In the genomic region with DNA sequence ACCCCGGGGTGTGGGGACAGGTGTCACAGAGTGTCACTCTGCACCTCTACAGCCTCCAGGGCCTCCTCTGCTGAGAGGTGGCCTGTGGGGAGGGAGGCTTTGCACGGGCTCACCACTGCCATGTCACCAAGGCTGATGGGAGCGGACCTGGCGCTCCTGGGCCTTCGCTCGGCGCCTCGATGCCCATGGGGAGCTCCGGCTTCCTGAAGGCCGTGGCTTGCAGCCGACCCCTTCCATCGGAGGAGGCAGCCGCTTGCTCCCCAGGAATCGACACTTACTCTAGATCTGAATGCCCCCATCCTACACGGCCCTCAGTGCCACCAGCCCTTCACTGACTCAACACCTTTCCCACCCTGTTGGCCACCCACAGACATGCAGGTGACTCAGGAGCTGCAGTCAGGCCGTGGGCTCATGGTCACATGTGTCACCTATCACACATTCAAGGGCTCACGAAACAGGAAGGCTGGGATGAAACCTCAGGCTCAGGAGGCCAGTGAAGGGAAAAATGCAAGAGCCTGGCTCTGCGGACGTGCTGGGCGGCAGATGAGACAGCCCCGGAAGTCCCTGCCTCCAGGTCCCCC, we compare ENCODE assay signal across 25 cellular contexts. TPM values are rescaled to one million over a fixed set of nuclear protein-coding genes. Genes with fewer than 3 reads are reported as not detected.
A peak's percentile ranks its signal among the peaks of the same experiment; 100 is the strongest.
DNase-seq lines count a peak whose midpoint lies in the region; ATAC-seq, FAIRE-seq and TF ChIP-seq lines count a peak whose summit lies in the region.
"Had no signal": no experiment of that assay in that cellular context is flagged by ENCODE, and none has a peak within 500 bp of the region (broad histone marks: within the 10 kb centered on the region; RNA-seq: fewer than 3 reads in every experiment).

No MANE protein-coding gene starts in this region.

- H3K9me3 ChIP-seq in HepG2 (ENCODE audit: low read length) (no peaks in the 10 kb centered on the region), right lobe of liver (no peaks in the 10 kb centered on the region), PC-3 (ENCODE audit: low read length) (no peaks in the 10 kb centered on the region), PC-9 (ENCODE audit: insufficient read depth, low read depth) (no peaks in the 10 kb centered on the region)
- H3K9me3 ChIP-seq: SK-N-SH had no signal

- intact Hi-C loops in HepG2 (cut with micrococcal nuclease; ENCODE audit: unreplicated experiment) (no loop called here), right lobe of liver (cut with DNase I) (no loop called here), PC-3 (cut with micrococcal nuclease) (no loop called here), left cardiac atrium (cut with DNase I) (no loop called here), PC-9 (cut with micrococcal nuclease; ENCODE audit: unreplicated experiment) (no loop called here)

- no peak for TF ChIP-seq RAD21 in HepG2 (CRISPR knock-in tag; IDR thresholded peaks at IDR 0.05)

- H3K36me3 ChIP-seq in HepG2 (replicated peaks in 1 of 2; ENCODE audit: control insufficient read depth in 1 of 2, insufficient read depth in 2 of 2, low read length in 2 of 2), result peaks cover 3 to 17% of the 10 kb centered on the region in 2 experiments; a peak in 4 of 5 replicates
- H3K36me3 ChIP-seq in right lobe of liver, result no peaks in the 10 kb centered on the region
- H3K36me3 ChIP-seq in PC-3 (ENCODE audit: low read depth, low read length), result no peaks in the 10 kb centered on the region
- no peaks in the 10 kb centered on the region for H3K36me3 ChIP-seq in H7 (replicated peaks; ENCODE audit: control insufficient read depth, insufficient read depth, low read length)
- no peaks in the 10 kb centered on the region for H3K36me3 ChIP-seq in PC-9 (ENCODE audit: low read depth)

- H3K79me2 ChIP-seq in HepG2 (ENCODE audit: insufficient read depth, low read length), result peaks cover 3% of the 10 kb centered on the region
- H3K79me2 ChIP-seq in PC-3 (ENCODE audit: low read length), result no peaks in the 10 kb centered on the region
- peaks cover 9% of the 10 kb centered on the region; the same call in 1 of the 2 replicates for H3K79me2 ChIP-seq in PC-9 (ENCODE audit: low read depth)

- H3K4me2 ChIP-seq in HepG2 (ENCODE audit: low read depth, low read length) (no peak overlapping the region), PC-3 (ENCODE audit: low read length) (no peak overlapping the region), PC-9 (no peak overlapping the region)
- H3K4me2 ChIP-seq: GM23338, SK-N-SH had no signal

- ATAC-seq in HepG2 (peak; percentile 2; the same call in 1 of the 3 replicates), right lobe of liver (no peak), PC-3 (no peak), left cardiac atrium (no peak)
- ATAC-seq in stimulated activated effector memory CD8-positive, alpha-beta T cell treated with anti-CD3 and anti-CD28 coated beads, Interleukin-12 subunit alpha, Interleukin-12 subunit beta, amount 100 ng/mL, for 72 hours, result peak; percentile 51
- ATAC-seq: CD8-positive, alpha-beta T cell; GM23338; HCT116 had no signal

- H3K4me1 Mint-ChIP-seq in stimulated activated effector memory CD8-positive, alpha-beta T cell treated with anti-CD3 and anti-CD28 coated beads, Interleukin-12 subunit alpha, Interleukin-12 subunit beta, amount 100 ng/mL, for 72 hours, result peaks cover 7% of the 10 kb centered on the region

- no peak overlapping the region for H3K4me3 Mint-ChIP-seq in stimulated activated effector memory CD8-positive, alpha-beta T cell treated with anti-CD3 and anti-CD28 coated beads, Interleukin-12 subunit alpha, Interleukin-12 subunit beta, amount 100 ng/mL, for 72 hours
- H3K4me3 Mint-ChIP-seq: CD8-positive, alpha-beta T cell; GM23338 had no signal

- POLR2A ChIA-PET in HepG2 (lab: Yijun Ruan, JAX) (interaction anchor here (1.0 to 4.6 kb wide), 2 partner anchors 11 to 102 kb away, joined by 3 to 32 read pairs; partner anchors contain the start of gene LGALS3BP), PC-3 (lab: Charles Lee; ENCODE audit: unreplicated experiment) (no interaction called here), PC-9 (lab: Charles Lee; ENCODE audit: unreplicated experiment) (no interaction called here)

- no TSS peak for BruUV-seq in HepG2 (replicated peaks; lab: Mats Ljungman, UMichigan)
- BruUV-seq in PC-3 (replicated peaks; lab: Mats Ljungman, UMichigan), result no TSS peak
- no TSS peak for BruUV-seq in PC-9 (replicated peaks; lab: Mats Ljungman, UMichigan)

- FAIRE-seq in HepG2 (lab: Jason Lieb, UNC), result no peak

- WGBS in HepG2 (ENCODE audit: low lambda C conversion rate), result 93% methylated on average over 15 of the region's 21 CpGs
- 90% methylated on average over 5 of the region's 21 CpGs for WGBS in right lobe of liver (ENCODE audit: insufficient coverage, low coverage, low lambda C conversion rate, missing lambda C conversion rate)

- in situ Hi-C loops in HepG2 (cut with HindIII; ENCODE audit: extremely low pct_ligation_motif_present, low pct_unique_long_range_greater_than_20kb), result no loop called here

- no peaks in the 10 kb centered on the region for H3K36me3 Mint-ChIP-seq in stimulated activated effector memory CD8-positive, alpha-beta T cell treated with anti-CD3 and anti-CD28 coated beads, Interleukin-12 subunit alpha, Interleukin-12 subunit beta, amount 100 ng/mL, for 72 hours

- H4K20me1 ChIP-seq in HepG2 (ENCODE audit: insufficient read depth, low read length) (peaks cover 5% of the 10 kb centered on the region; the same call in 1 of the 2 replicates), PC-3 (ENCODE audit: low read length) (no peaks in the 10 kb centered on the region), PC-9 (ENCODE audit: insufficient read depth) (no peaks in the 10 kb centered on the region; the same call in 1 of the 2 replicates)

- DNase-seq in HepG2 (ENCODE audit: low spot score) (no peak), right lobe of liver (no peak), PC-3 (peak; percentile 28), islet precursor cell (peak; percentile 68), H7 (no peak), left cardiac atrium (no peak), PC-9 (no peak)
- no peak for DNase-seq in stimulated activated effector memory CD8-positive, alpha-beta T cell treated with anti-CD3 and anti-CD28 coated beads, Interleukin-12 subunit alpha, Interleukin-12 subunit beta, amount 100 ng/mL, for 72 hours (ENCODE audit: low spot score in 2 of 2)
- DNase-seq: ACHN; C1 segment of cervical spinal cord; CD8-positive, alpha-beta T cell; EL; Karpas-422; NCI-H1694; NCI-H2081 treated with DMSO at 0.1 percent for 48 hours; NCI-H2171 treated with DMSO at 0.1 percent for 48 hours; NCI-H524 treated with DMSO at 0.1 percent for 48 hours; NCI-H82; OCI-M1; RPMI8226; SHP77 treated with DMSO at 0.1 percent for 48 hours; SK-N-SH had no signal

- no peaks in the 10 kb centered on the region for H3K27me3 ChIP-seq in HepG2 (ENCODE audit: control insufficient read depth in 1 of 2, insufficient read depth in 2 of 2, low read length in 2 of 2)
- H3K27me3 ChIP-seq in right lobe of liver, result no peaks in the 10 kb centered on the region
- no peaks in the 10 kb centered on the region for H3K27me3 ChIP-seq in PC-3 (ENCODE audit: low read length)
- no peaks in the 10 kb centered on the region for H3K27me3 ChIP-seq in H7 (ENCODE audit: control insufficient read depth, insufficient read depth, low read length)
- no peaks in the 10 kb centered on the region for H3K27me3 ChIP-seq in PC-9 (ENCODE audit: insufficient read depth, low read depth)

- H3K9ac ChIP-seq in HepG2 (ENCODE audit: insufficient read depth, low read depth, low read length) (no peak overlapping the region), PC-3 (ENCODE audit: low read length) (no peak overlapping the region)
- H3K9ac ChIP-seq: SK-N-SH had no signal

- no peaks in the 10 kb centered on the region for H3K9me2 ChIP-seq in PC-3 (replicated peaks; ENCODE audit: low read length)
- no peaks in the 10 kb centered on the region for H3K9me2 ChIP-seq in PC-9 (ENCODE audit: insufficient read depth)
- H3K9me2 ChIP-seq: SK-N-SH had no signal

- no peak for TF ChIP-seq EP300 in HepG2 (IDR thresholded peaks at IDR 0.05; ENCODE audit: low read depth in 2 of 2, low read length in 2 of 2)
- TF ChIP-seq EP300 in HepG2 (CRISPR knock-in tag; IDR thresholded peaks at IDR 0.05; ENCODE audit: borderline replicate concordance), result no peak

- H3F3A ChIP-seq in PC-3 (ENCODE audit: low read length, unreplicated experiment) (no peaks in the 10 kb centered on the region), PC-9 (ENCODE audit: insufficient read depth, low read depth) (no peaks in the 10 kb centered on the region)

- TF ChIP-seq POLR2A in HepG2 (IDR thresholded peaks at IDR 0.05; ENCODE audit: insufficient read depth in 1 of 2, low read depth in 2 of 2, low read length in 2 of 2) (no peak; a peak in 1 of 4 replicates), right lobe of liver (IDR thresholded peaks at IDR 0.05) (no peak)

- no peaks in the 10 kb centered on the region for H3K9me3 Mint-ChIP-seq in stimulated activated effector memory CD8-positive, alpha-beta T cell treated with anti-CD3 and anti-CD28 coated beads, Interleukin-12 subunit alpha, Interleukin-12 subunit beta, amount 100 ng/mL, for 72 hours
- H3K9me3 Mint-ChIP-seq: CD8-positive, alpha-beta T cell; GM23338 had no signal

- H3K27ac Mint-ChIP-seq in stimulated activated effector memory CD8-positive, alpha-beta T cell treated with anti-CD3 and anti-CD28 coated beads, Interleukin-12 subunit alpha, Interleukin-12 subunit beta, amount 100 ng/mL, for 72 hours, result peak overlapping the region; percentile 61
- H3K27ac Mint-ChIP-seq: CD8-positive, alpha-beta T cell; GM23338 had no signal

- TF ChIP-seq CTCF in HepG2 (CRISPR knock-in tag; IDR thresholded peaks at IDR 0.05) (no peak), right lobe of liver (IDR thresholded peaks at IDR 0.05) (no peak), PC-3 (conservative IDR thresholded peaks at IDR 0.05; ENCODE audit: low read depth, low read length) (no peak), PC-9 (conservative IDR thresholded peaks at IDR 0.05) (no peak)

- no peak overlapping the region for H3K4me3 ChIP-seq in HepG2 (replicated peaks in 1 of 3; ENCODE audit: insufficient read depth in 1 of 3, low read depth in 2 of 3, low read length in 3 of 3)
- H3K4me3 ChIP-seq in right lobe of liver, result no peak overlapping the region
- no peak overlapping the region for H3K4me3 ChIP-seq in PC-3 (ENCODE audit: low read length)
- no peak overlapping the region for H3K4me3 ChIP-seq in H7 (ENCODE audit: insufficient read depth, low read depth, low read length)
- no peak overlapping the region for H3K4me3 ChIP-seq in PC-9
- H3K4me3 ChIP-seq: GM23338 had no signal

- CTCF ChIA-PET in HepG2 (lab: Yijun Ruan, JAX; ENCODE audit: low intra/inter-chr PET ratio, low total read pairs) (no interaction called here), PC-3 (lab: Charles Lee) (no interaction called here), PC-9 (lab: Charles Lee) (no interaction called here)

- H3K27ac ChIP-seq in HepG2 (ENCODE audit: extremely low read length, insufficient read depth, low read length), result no peak overlapping the region
- no peak overlapping the region for H3K27ac ChIP-seq in right lobe of liver
- H3K27ac ChIP-seq in PC-3 (ENCODE audit: low read length), result no peak overlapping the region
- no peak overlapping the region for H3K27ac ChIP-seq in PC-9
- H3K27ac ChIP-seq: 22Rv1 had no signal

- peaks cover 43% of the 10 kb centered on the region for H3K4me1 ChIP-seq in HepG2 (ENCODE audit: insufficient read depth, low read length)
- H3K4me1 ChIP-seq in right lobe of liver, result peaks cover 0 to 5% (median 0%) of the 10 kb centered on the region in 4 donors
- H3K4me1 ChIP-seq in PC-3 (ENCODE audit: insufficient read depth, low read length), result no peaks in the 10 kb centered on the region; the same call in 1 of the 2 replicates
- H3K4me1 ChIP-seq in PC-9 (replicated peaks; ENCODE audit: insufficient read depth), result peaks cover 9% of the 10 kb centered on the region; the same call in 1 of the 2 replicates

- no peak overlapping the region for H2AFZ ChIP-seq in HepG2 (ENCODE audit: low read length)
- no peak overlapping the region for H2AFZ ChIP-seq in PC-3 (ENCODE audit: low read length)
- H2AFZ ChIP-seq in PC-9, result no peak overlapping the region
- H2AFZ ChIP-seq: GM23338 had no signal

RNA-seq across cellular contexts. Expression of gene LGALS3BP, which starts 11.9 kb away (rescaled TPM):
- 116 and 332 TPM in 2 replicates for total RNA-seq in HepG2 (2016; rRNA removed; fragmentation: Illumina TruSeq; extraction: Trizol)
- 62.3 and 63.4 TPM in 2 replicates for total RNA-seq in HepG2 (2016; cell fraction: cytosol; rRNA removed; fragmentation: Illumina TruSeq; extraction: Trizol; ENCODE audit: low read depth)
- 116 and 342 TPM in 2 replicates for total RNA-seq in HepG2 (2016; cell fraction: insoluble cytoplasmic fraction; rRNA removed; fragmentation: Illumina TruSeq; extraction: Trizol)
- total RNA-seq in HepG2 (2016; cell fraction: membrane; rRNA removed; fragmentation: Illumina TruSeq; extraction: Trizol), result 57.6 and 60.1 TPM in 2 replicates
- total RNA-seq in HepG2 (2016; cell fraction: nucleus; rRNA removed; fragmentation: Illumina TruSeq; extraction: Trizol), result 311 and 384 TPM in 2 replicates
- polyA plus RNA-seq in HepG2 (2011; rRNA removed), result 137 and 185 TPM in 2 replicates
- 89.4 and 111 TPM in 2 replicates for polyA plus RNA-seq in HepG2 (2011; cell fraction: cytosol; rRNA removed)
- 667 and 704 TPM in 2 replicates for polyA plus RNA-seq in HepG2 (2011; cell fraction: nucleus; rRNA removed)
- 341 and 458 TPM in 2 replicates for polyA plus RNA-seq in HepG2 (2012)
- polyA plus RNA-seq in HepG2 (2016; cell fraction: cytosol; fragmentation: Illumina TruSeq; extraction: Trizol; ENCODE audit: low read depth), result 36.8 and 37.2 TPM in 2 replicates
- 103 and 140 TPM in 2 replicates for polyA plus RNA-seq in HepG2 (2016; cell fraction: insoluble cytoplasmic fraction; fragmentation: Illumina TruSeq; extraction: Trizol; ENCODE audit: low read depth)
- 41.5 and 48.5 TPM in 2 replicates for polyA plus RNA-seq in HepG2 (2016; cell fraction: membrane; fragmentation: Illumina TruSeq; extraction: Trizol; ENCODE audit: low read depth)
- polyA plus RNA-seq in HepG2 (2016; cell fraction: nucleus; fragmentation: Illumina TruSeq; extraction: Trizol; ENCODE audit: insufficient read depth, low read depth), result 669 and 711 TPM in 2 replicates
- 165 and 565 TPM in 2 replicates for polyA minus RNA-seq in HepG2 (2011; rRNA and poly(A)+ RNA removed; ENCODE audit: low replicate concordance)
- 316 and 377 TPM in 2 replicates for polyA minus RNA-seq in HepG2 (2011; cell fraction: cytosol; rRNA and poly(A)+ RNA removed)
- polyA minus RNA-seq in HepG2 (2011; cell fraction: nucleus; rRNA and poly(A)+ RNA removed), result 112 and 148 TPM in 2 replicates
- total RNA-seq in right lobe of liver, result 100 to 1,000 TPM in 4 of 6 experiments, 10 to 100 TPM in 2; 82.8 to 257 (median 121) TPM
- total RNA-seq in PC-3 (2014; rRNA removed), result 72.4 and 121 TPM in 2 replicates
- total RNA-seq in H7 (2014; rRNA removed; shearing (Covaris generic)), result 116 and 129 TPM in 2 replicates
- 100 to 1,000 TPM; 390 to 448 TPM for total RNA-seq in left cardiac atrium
- total RNA-seq in PC-9 (2021), result 507 and 685 TPM in 2 replicates

RNA-seq across cellular contexts. Expression of gene CANT1, which starts 41.7 kb away (rescaled TPM):
- total RNA-seq in HepG2 (2016; rRNA removed; fragmentation: Illumina TruSeq; extraction: Trizol), result 24.9 and 34.1 TPM in 2 replicates
- 4.7 and 7.2 TPM in 2 replicates for total RNA-seq in HepG2 (2016; cell fraction: cytosol; rRNA removed; fragmentation: Illumina TruSeq; extraction: Trizol; ENCODE audit: low read depth)
- 22.7 and 35.6 TPM in 2 replicates for total RNA-seq in HepG2 (2016; cell fraction: insoluble cytoplasmic fraction; rRNA removed; fragmentation: Illumina TruSeq; extraction: Trizol)
- total RNA-seq in HepG2 (2016; cell fraction: membrane; rRNA removed; fragmentation: Illumina TruSeq; extraction: Trizol), result 18.3 and 22.7 TPM in 2 replicates
- 34.4 and 36.1 TPM in 2 replicates for total RNA-seq in HepG2 (2016; cell fraction: nucleus; rRNA removed; fragmentation: Illumina TruSeq; extraction: Trizol)
- 42.1 and 42.6 TPM in 2 replicates for polyA plus RNA-seq in HepG2 (2011; rRNA removed)
- polyA plus RNA-seq in HepG2 (2011; cell fraction: cytosol; rRNA removed), result 32.0 and 42.2 TPM in 2 replicates
- polyA plus RNA-seq in HepG2 (2011; cell fraction: nucleus; rRNA removed), result 39.8 and 43.1 TPM in 2 replicates
- polyA plus RNA-seq in HepG2 (2012), result 25.0 and 32.7 TPM in 2 replicates
- 5.6 TPM in 2 replicates for polyA plus RNA-seq in HepG2 (2016; cell fraction: cytosol; fragmentation: Illumina TruSeq; extraction: Trizol; ENCODE audit: low read depth)
- polyA plus RNA-seq in HepG2 (2016; cell fraction: insoluble cytoplasmic fraction; fragmentation: Illumina TruSeq; extraction: Trizol; ENCODE audit: low read depth), result 23.0 and 24.4 TPM in 2 replicates
- polyA plus RNA-seq in HepG2 (2016; cell fraction: membrane; fragmentation: Illumina TruSeq; extraction: Trizol; ENCODE audit: low read depth), result 13.8 and 16.2 TPM in 2 replicates
- 44.9 and 45.4 TPM in 2 replicates for polyA plus RNA-seq in HepG2 (2016; cell fraction: nucleus; fragmentation: Illumina TruSeq; extraction: Trizol; ENCODE audit: insufficient read depth, low read depth)
- polyA minus RNA-seq in HepG2 (2011; rRNA and poly(A)+ RNA removed; ENCODE audit: low replicate concordance), result 46.8 and 73.3 TPM in 2 replicates
- polyA minus RNA-seq in HepG2 (2011; cell fraction: cytosol; rRNA and poly(A)+ RNA removed), result 34.5 and 40.3 TPM in 2 replicates
- polyA minus RNA-seq in HepG2 (2011; cell fraction: nucleus; rRNA and poly(A)+ RNA removed), result 27.8 and 31.3 TPM in 2 replicates
- total RNA-seq in right lobe of liver, result 10 to 100 TPM; 15.6 to 26.3 (median 18.7) TPM
- total RNA-seq in PC-3 (2014; rRNA removed), result 191 and 220 TPM in 2 replicates
- total RNA-seq in H7 (2014; rRNA removed; shearing (Covaris generic)), result 27.3 and 29.6 TPM in 2 replicates
- 10 to 100 TPM; 30.5 to 33.3 TPM for total RNA-seq in left cardiac atrium
- 116 and 183 TPM in 2 replicates for total RNA-seq in PC-9 (2021)

RNA-seq across cellular contexts. Expression of gene TIMP2, which starts 42.7 kb away (rescaled TPM):
- total RNA-seq in HepG2 (2016; rRNA removed; fragmentation: Illumina TruSeq; extraction: Trizol), result 2.2 and 3.8 TPM in 2 replicates
- 1.4 and 1.7 TPM in 2 replicates for total RNA-seq in HepG2 (2016; cell fraction: cytosol; rRNA removed; fragmentation: Illumina TruSeq; extraction: Trizol; ENCODE audit: low read depth)
- 1.7 and 3.9 TPM in 2 replicates for total RNA-seq in HepG2 (2016; cell fraction: insoluble cytoplasmic fraction; rRNA removed; fragmentation: Illumina TruSeq; extraction: Trizol)
- 3.3 and 3.4 TPM in 2 replicates for total RNA-seq in HepG2 (2016; cell fraction: membrane; rRNA removed; fragmentation: Illumina TruSeq; extraction: Trizol)
- total RNA-seq in HepG2 (2016; cell fraction: nucleus; rRNA removed; fragmentation: Illumina TruSeq; extraction: Trizol), result 6.3 and 8.0 TPM in 2 replicates
- polyA plus RNA-seq in HepG2 (2011; rRNA removed), result 8.5 and 11.7 TPM in 2 replicates
- 8.0 and 12.6 TPM in 2 replicates for polyA plus RNA-seq in HepG2 (2011; cell fraction: cytosol; rRNA removed)
- polyA plus RNA-seq in HepG2 (2011; cell fraction: nucleus; rRNA removed), result 10.4 and 13.8 TPM in 2 replicates
- 25.0 and 33.2 TPM in 2 replicates for polyA plus RNA-seq in HepG2 (2012)
- polyA plus RNA-seq in HepG2 (2016; cell fraction: cytosol; fragmentation: Illumina TruSeq; extraction: Trizol; ENCODE audit: low read depth), result 3.0 and 3.2 TPM in 2 replicates
- polyA plus RNA-seq in HepG2 (2016; cell fraction: insoluble cytoplasmic fraction; fragmentation: Illumina TruSeq; extraction: Trizol; ENCODE audit: low read depth), result 3.9 and 5.4 TPM in 2 replicates
- polyA plus RNA-seq in HepG2 (2016; cell fraction: membrane; fragmentation: Illumina TruSeq; extraction: Trizol; ENCODE audit: low read depth), result 4.0 and 5.0 TPM in 2 replicates
- polyA plus RNA-seq in HepG2 (2016; cell fraction: nucleus; fragmentation: Illumina TruSeq; extraction: Trizol; ENCODE audit: insufficient read depth, low read depth), result 18.4 and 18.6 TPM in 2 replicates
- 10.0 and 25.5 TPM in 2 replicates for polyA minus RNA-seq in HepG2 (2011; rRNA and poly(A)+ RNA removed; ENCODE audit: low replicate concordance)
- polyA minus RNA-seq in HepG2 (2011; cell fraction: cytosol; rRNA and poly(A)+ RNA removed), result 11.5 and 14.6 TPM in 2 replicates
- polyA minus RNA-seq in HepG2 (2011; cell fraction: nucleus; rRNA and poly(A)+ RNA removed), result 4.2 and 6.2 TPM in 2 replicates
- 10 to 100 TPM; 18.9 to 36.1 (median 26.7) TPM for total RNA-seq in right lobe of liver
- 60.1 and 62.5 TPM in 2 replicates for total RNA-seq in PC-3 (2014; rRNA removed)
- 12.3 and 13.9 TPM in 2 replicates for total RNA-seq in H7 (2014; rRNA removed; shearing (Covaris generic))
- 100 to 1,000 TPM; 161 to 191 TPM for total RNA-seq in left cardiac atrium
- total RNA-seq in PC-9 (2021), result 90.5 and 114 TPM in 2 replicates

RNA-seq across cellular contexts. Expression of gene C1QTNF1, which starts 56.1 kb away (rescaled TPM):
- total RNA-seq in HepG2 (2016; rRNA removed; fragmentation: Illumina TruSeq; extraction: Trizol) (0.18 and 0.36 TPM in 2 replicates), right lobe of liver (10 to 100 TPM in 5 of 6 experiments, 1 to 10 TPM in 1; 9.8 to 40.2 (median 26.2) TPM), PC-3 (2014; rRNA removed) (18.6 and 21.0 TPM in 2 replicates), left cardiac atrium (100 to 1,000 TPM; 377 to 765 TPM), PC-9 (2021) (3.4 and 3.9 TPM in 2 replicates)
- total RNA-seq in HepG2 (2016; cell fraction: cytosol; rRNA removed; fragmentation: Illumina TruSeq; extraction: Trizol; ENCODE audit: low read depth), result 0.30 TPM in 1 of 2 replicates, not detected in the other
- 0.10 and 0.58 TPM in 2 replicates for total RNA-seq in HepG2 (2016; cell fraction: insoluble cytoplasmic fraction; rRNA removed; fragmentation: Illumina TruSeq; extraction: Trizol)
- total RNA-seq in HepG2 (2016; cell fraction: membrane; rRNA removed; fragmentation: Illumina TruSeq; extraction: Trizol), result 0.06 and 0.31 TPM in 2 replicates
- total RNA-seq in HepG2 (2016; cell fraction: nucleus; rRNA removed; fragmentation: Illumina TruSeq; extraction: Trizol), result 0.56 and 0.90 TPM in 2 replicates
- polyA plus RNA-seq in HepG2 (2011; rRNA removed), result 0.86 and 2.1 TPM in 2 replicates
- polyA plus RNA-seq in HepG2 (2011; cell fraction: cytosol; rRNA removed), result 0.94 and 1.2 TPM in 2 replicates
- polyA plus RNA-seq in HepG2 (2011; cell fraction: nucleus; rRNA removed), result 1.4 TPM in 2 replicates
- 1.0 and 1.5 TPM in 2 replicates for polyA plus RNA-seq in HepG2 (2012)
- polyA plus RNA-seq in HepG2 (2016; cell fraction: cytosol; fragmentation: Illumina TruSeq; extraction: Trizol; ENCODE audit: low read depth), result 0.08 TPM in 1 of 2 replicates, not detected in the other
- polyA plus RNA-seq in HepG2 (2016; cell fraction: insoluble cytoplasmic fraction; fragmentation: Illumina TruSeq; extraction: Trizol; ENCODE audit: low read depth), result 0.12 and 0.25 TPM in 2 replicates
- 0.09 and 0.17 TPM in 2 replicates for polyA plus RNA-seq in HepG2 (2016; cell fraction: membrane; fragmentation: Illumina TruSeq; extraction: Trizol; ENCODE audit: low read depth)
- polyA plus RNA-seq in HepG2 (2016; cell fraction: nucleus; fragmentation: Illumina TruSeq; extraction: Trizol; ENCODE audit: insufficient read depth, low read depth), result 0.45 and 0.55 TPM in 2 replicates
- 2.2 TPM in 1 of 2 replicates, not detected in the other for polyA minus RNA-seq in HepG2 (2011; rRNA and poly(A)+ RNA removed; ENCODE audit: low replicate concordance)
- 0.59 and 0.70 TPM in 2 replicates for polyA minus RNA-seq in HepG2 (2011; cell fraction: cytosol; rRNA and poly(A)+ RNA removed)
- polyA minus RNA-seq in HepG2 (2011; cell fraction: nucleus; rRNA and poly(A)+ RNA removed), result 1.6 and 2.2 TPM in 2 replicates
- 0.28 and 0.67 TPM in 2 replicates for total RNA-seq in H7 (2014; rRNA removed; shearing (Covaris generic))

Comparison
In these comparisons a context has a peak if more than half of its experiments do, and no peak if none do; other contexts are left out.
1. ATAC-seq: peak in HepG2 (single experiment) and stimulated activated effector memory CD8-positive, alpha-beta T cell treated with anti-CD3 and anti-CD28 coated beads, Interleukin-12 subunit alpha, Interleukin-12 subunit beta, amount 100 ng/mL, for 72 hours (single experiment); none in right lobe of liver (0 of 4), PC-3 (single experiment) and left cardiac atrium (0 of 2).
2. DNase-seq: peak in PC-3 (single experiment) and islet precursor cell (single experiment); none in HepG2 (single experiment), right lobe of liver (0 of 3), stimulated activated effector memory CD8-positive, alpha-beta T cell treated with anti-CD3 and anti-CD28 coated beads, Interleukin-12 subunit alpha, Interleukin-12 subunit beta, amount 100 ng/mL, for 72 hours (0 of 2), H7 (single experiment), left cardiac atrium (single experiment) and PC-9 (0 of 2).